Comparison of ENCODE assay signal across 8 cellular contexts in genomic region chr6:45376310-45377040, GRCh38. TPM values are rescaled to one million over a fixed set of nuclear protein-coding genes. Genes with fewer than 3 reads are reported as not detected.
DNase-seq lines count a peak whose midpoint lies in the region; ATAC-seq and TF ChIP-seq lines count a peak whose summit lies in the region.

No MANE protein-coding gene starts in this region.

- peak overlapping the region; percentile 84 for H3K4me3 ChIP-seq in GM12865 (ENCODE audit: low read depth, low read length)
- H3K4me3 ChIP-seq in fibroblast of villous mesenchyme (ENCODE audit: low read depth, low read length): peak overlapping the region; percentile 88
- H3K4me3 ChIP-seq in retinal pigment epithelial cell (ENCODE audit: low read length): peak overlapping the region; percentile 91

- DNase-seq in GM12865 (ENCODE audit: low read depth) (no peak), T-helper 17 cell (no peak), fibroblast of villous mesenchyme (ENCODE audit: low read depth) (peak; percentile 21), retinal pigment epithelial cell (ENCODE audit: low read depth) (no peak), RPMI8226 (no peak), activated gamma-delta T cell (lab: John Stamatoyannopoulos, UW) (no peak)

- no peaks in the 10 kb centered on the region for H3K27me3 Mint-ChIP-seq in T-helper 17 cell

- H3K9me3 ChIP-seq in T-helper 17 cell (ENCODE audit: control insufficient read depth, low read length, poor library complexity, severe bottlenecking): no peaks in the 10 kb centered on the region

- ATAC-seq in T-helper 17 cell: no peak
- ATAC-seq in HG02852 (IDR thresholded peaks at IDR 0.05; ENCODE audit: unreplicated experiment): no peak
- no peak for ATAC-seq in GM21526 (IDR thresholded peaks at IDR 0.05; ENCODE audit: low FRiP score, unreplicated experiment)

- peaks cover 24% of the 10 kb centered on the region for H3K4me1 Mint-ChIP-seq in T-helper 17 cell

- H3K36me3 Mint-ChIP-seq in T-helper 17 cell (ENCODE audit: low read depth): no peaks in the 10 kb centered on the region

- TF ChIP-seq CTCF in GM12865 (IDR thresholded peaks at IDR 0.05; ENCODE audit: insufficient read depth, low read depth, low read length, missing control alignments): no peak
- TF ChIP-seq CTCF in fibroblast of villous mesenchyme (IDR thresholded peaks at IDR 0.05; ENCODE audit: insufficient read depth, low read depth, low read length): no peak
- TF ChIP-seq CTCF in retinal pigment epithelial cell (conservative IDR thresholded peaks at IDR 0.05; ENCODE audit: low read depth, low read length): no peak

- peak overlapping the region; percentile 99 for H3K4me3 Mint-ChIP-seq in T-helper 17 cell

- H3K27ac Mint-ChIP-seq in T-helper 17 cell: peak overlapping the region; percentile 97

RNA-seq across cellular contexts. Expression of gene SUPT3H, which starts 1.3 kb away (rescaled TPM):
- total RNA-seq in T-helper 17 cell (10 to 100 TPM; 10.8 to 17.6 TPM), fibroblast of villous mesenchyme (7.8 and 10.0 TPM in 2 replicates)

RNA-seq across cellular contexts. Expression of gene RUNX2, which starts 48.3 kb away (rescaled TPM):
- 10 to 100 TPM; 47.6 to 50.8 TPM for total RNA-seq in T-helper 17 cell
- 8.6 and 9.7 TPM in 2 replicates for total RNA-seq in fibroblast of villous mesenchyme
